ENCODE assay signal across 8 cellular contexts in the genomic region with DNA sequence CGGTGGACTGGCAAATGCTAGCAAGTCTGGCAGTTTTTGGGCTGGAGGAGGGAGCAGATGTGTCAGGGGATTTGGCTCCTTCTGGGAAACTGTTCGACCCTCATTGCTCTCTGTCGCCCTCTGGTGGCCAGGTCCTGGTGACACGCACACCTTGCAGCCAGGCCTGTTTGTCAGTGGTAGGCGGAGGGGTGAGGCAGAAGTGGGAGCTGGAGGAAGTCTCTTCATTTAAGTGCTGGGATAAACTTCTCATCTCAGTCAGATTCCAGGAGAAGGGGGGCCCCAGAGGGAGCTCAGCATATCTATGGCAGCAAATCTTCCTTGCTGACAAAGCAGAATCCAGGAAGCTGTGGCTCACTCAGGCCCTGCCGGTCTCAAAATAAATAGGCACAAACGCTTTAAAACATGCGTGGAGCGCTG.
DNase-seq lines count a peak whose midpoint lies in the region; ATAC-seq, FAIRE-seq and TF ChIP-seq lines count a peak whose summit lies in the region.

No MANE protein-coding gene starts in this region.

- DNase-seq in GM12865 (ENCODE audit: low read depth), result peak; percentile 71
- peak; percentile 64 to 87 (median 84) for DNase-seq in NCI-H1417 (lab: John Stamatoyannopoulos, UW)
- DNase-seq in T-helper 2 cell, result peak; percentile 35 to 72 (median 69)
- peak; percentile 86 for DNase-seq in astrocyte of the hippocampus (ENCODE audit: low read depth, low spot score)
- peak; percentile 54 for DNase-seq in iPS DF 19.7 (ENCODE audit: low read depth, low spot score)
- DNase-seq in small intestine, result peak; percentile 80

- H3K4me3 ChIP-seq in GM12865 (ENCODE audit: low read depth, low read length) (no peak overlapping the region), small intestine (ENCODE audit: low read depth in 1 of 2, low read length in 2 of 2) (peak overlapping the region in 1 of 2 donors; percentile 12)

- 30 to 35% (median 35%) methylated on average over 9 of the region's 9 CpGs for WGBS in small intestine, 3 donors

- no peaks in the 10 kb centered on the region for H3K9me3 ChIP-seq in small intestine (ENCODE audit: control insufficient read depth, low read depth)

- H3K4me1 ChIP-seq in small intestine (ENCODE audit: control insufficient read depth in 2 of 2, insufficient read depth in 1 of 2, low read depth in 1 of 2, low read length in 1 of 2), result no peaks in the 10 kb centered on the region

- no peaks in the 10 kb centered on the region for H3K27me3 ChIP-seq in small intestine (ENCODE audit: control insufficient read depth in 2 of 2, insufficient read depth in 2 of 2, low read length in 2 of 2)

- H3K36me3 ChIP-seq in small intestine (ENCODE audit: control insufficient read depth in 2 of 2, insufficient read depth in 2 of 2, low read length in 2 of 2), result no peaks in the 10 kb centered on the region

- FAIRE-seq in small intestine (lab: Jason Lieb, UNC), result no peak

- peak; percentile 93 for TF ChIP-seq CTCF in GM12865 (IDR thresholded peaks at IDR 0.05; ENCODE audit: insufficient read depth, low read depth, low read length, missing control alignments)

- H3K27ac ChIP-seq in small intestine (ENCODE audit: low read depth in 1 of 2, low read length in 1 of 2), result no peak overlapping the region

- ATAC-seq in HG02610 (IDR thresholded peaks at IDR 0.05; ENCODE audit: unreplicated experiment) (peak; percentile 76), HG02840 (IDR thresholded peaks at IDR 0.05; ENCODE audit: low FRiP score, unreplicated experiment) (no peak)
